In the genomic region with DNA sequence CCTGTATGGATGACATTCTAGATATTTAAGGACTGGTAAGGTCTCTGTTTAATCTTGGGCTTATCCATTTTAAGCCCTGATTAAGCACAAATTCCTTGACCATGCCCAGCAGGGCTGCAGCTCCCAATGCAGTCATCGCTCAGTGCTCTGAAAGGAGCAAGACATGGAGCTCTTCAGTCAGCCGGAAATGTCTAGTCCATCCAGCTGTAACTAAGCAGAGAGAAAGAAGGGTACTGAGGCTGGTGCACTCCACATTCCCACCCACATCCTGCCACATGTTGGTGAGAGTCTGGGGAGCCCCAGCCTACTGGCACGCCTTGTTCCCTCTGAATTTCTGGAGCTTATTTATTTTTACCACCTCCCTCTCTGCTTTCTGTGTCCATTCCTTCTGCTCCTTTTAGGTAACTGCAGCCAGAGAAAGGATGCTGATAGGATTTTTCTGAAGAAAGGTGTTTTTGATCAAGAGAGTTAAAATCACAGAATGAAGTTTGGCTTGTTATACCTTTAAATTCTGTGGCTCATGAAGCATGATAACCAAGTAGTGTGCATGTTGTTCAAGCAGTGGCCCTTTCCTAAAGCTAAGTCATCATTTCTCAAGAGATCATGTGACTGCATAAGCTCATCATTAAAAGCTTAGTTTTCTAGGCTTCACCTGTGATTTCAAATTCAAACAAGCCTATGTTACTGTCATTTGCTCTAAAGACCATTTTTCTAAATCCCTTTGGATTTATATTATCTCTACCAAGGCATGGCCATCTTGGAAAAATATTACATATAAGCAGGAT, we compare ENCODE assay signal across 2 cellular contexts.
TF ChIP-seq lines count a peak whose summit lies in the region.

No MANE protein-coding gene starts in this region.

TF ChIP-seq in A549, 52 proteins besides CTCF, POLR2A, EP300 and RAD21:
- TF ChIP-seq NPAS2 (CRISPR knock-in tag; IDR thresholded peaks at IDR 0.05; ENCODE audit: borderline replicate concordance): no peak
- no peak for TF ChIP-seq NR3C1 (IDR thresholded peaks at IDR 0.05)
- no peak for TF ChIP-seq RNF2 (IDR thresholded peaks at IDR 0.05; ENCODE audit: borderline replicate concordance, low read depth)
- no peak for TF ChIP-seq TFCP2L1 (CRISPR knock-in tag; IDR thresholded peaks at IDR 0.05)
- no peak for TF ChIP-seq ZFP36 (IDR thresholded peaks at IDR 0.05; ENCODE audit: borderline replicate concordance, partially characterized antibody)
- TF ChIP-seq, protein P1, sequence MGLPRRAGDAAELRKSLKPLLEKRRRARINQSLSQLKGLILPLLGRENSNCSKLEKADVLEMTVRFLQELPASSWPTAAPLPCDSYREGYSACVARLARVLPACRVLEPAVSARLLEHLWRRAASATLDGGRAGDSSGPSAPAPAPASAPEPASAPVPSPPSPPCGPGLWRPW (IDR thresholded peaks at IDR 0.05): no peak
- no peak for TF ChIP-seq JUN (IDR thresholded peaks at IDR 0.05)
- TF ChIP-seq EHF (CRISPR knock-in tag; IDR thresholded peaks at IDR 0.05): no peak
- TF ChIP-seq CBX2 (IDR thresholded peaks at IDR 0.05; ENCODE audit: borderline replicate concordance, low read depth): no peak
- TF ChIP-seq, protein P2, sequence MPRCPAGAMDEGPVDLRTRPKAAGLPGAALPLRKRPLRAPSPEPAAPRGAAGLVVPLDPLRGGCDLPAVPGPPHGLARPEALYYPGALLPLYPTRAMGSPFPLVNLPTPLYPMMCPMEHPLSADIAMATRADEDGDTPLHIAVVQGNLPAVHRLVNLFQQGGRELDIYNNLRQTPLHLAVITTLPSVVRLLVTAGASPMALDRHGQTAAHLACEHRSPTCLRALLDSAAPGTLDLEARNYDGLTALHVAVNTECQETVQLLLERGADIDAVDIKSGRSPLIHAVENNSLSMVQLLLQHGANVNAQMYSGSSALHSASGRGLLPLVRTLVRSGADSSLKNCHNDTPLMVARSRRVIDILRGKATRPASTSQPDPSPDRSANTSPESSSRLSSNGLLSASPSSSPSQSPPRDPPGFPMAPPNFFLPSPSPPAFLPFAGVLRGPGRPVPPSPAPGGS (IDR thresholded peaks at IDR 0.05): no peak
- TF ChIP-seq CBX8 (IDR thresholded peaks at IDR 0.05): no peak
- TF ChIP-seq KDM5A (IDR thresholded peaks at IDR 0.05): no peak
- TF ChIP-seq, protein P3, sequence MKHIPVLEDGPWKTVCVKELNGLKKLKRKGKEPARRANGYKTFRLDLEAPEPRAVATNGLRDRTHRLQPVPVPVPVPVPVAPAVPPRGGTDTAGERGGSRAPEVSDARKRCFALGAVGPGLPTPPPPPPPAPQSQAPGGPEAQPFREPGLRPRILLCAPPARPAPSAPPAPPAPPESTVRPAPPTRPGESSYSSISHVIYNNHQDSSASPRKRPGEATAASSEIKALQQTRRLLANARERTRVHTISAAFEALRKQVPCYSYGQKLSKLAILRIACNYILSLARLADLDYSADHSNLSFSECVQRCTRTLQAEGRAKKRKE (CRISPR knock-in tag; IDR thresholded peaks at IDR 0.05; ENCODE audit: low read depth): no peak
- no peak for TF ChIP-seq MYC (IDR thresholded peaks at IDR 0.05; ENCODE audit: borderline replicate concordance, low read length)
- no peak for TF ChIP-seq CHD4 (IDR thresholded peaks at IDR 0.05; ENCODE audit: borderline replicate concordance)

TF ChIP-seq in IMR-90, 13 proteins besides CTCF, POLR2A, EP300 and RAD21:
- TF ChIP-seq BHLHE40 (IDR thresholded peaks at IDR 0.05; ENCODE audit: low read depth, low read length) (no peak), FOS (IDR thresholded peaks at IDR 0.05; ENCODE audit: low read depth, low read length) (no peak), MAFK (IDR thresholded peaks at IDR 0.05; ENCODE audit: low read depth, low read length) (peak; percentile 18; the same call in 1 of the 2 replicates)
- TF ChIP-seq, protein P4, sequence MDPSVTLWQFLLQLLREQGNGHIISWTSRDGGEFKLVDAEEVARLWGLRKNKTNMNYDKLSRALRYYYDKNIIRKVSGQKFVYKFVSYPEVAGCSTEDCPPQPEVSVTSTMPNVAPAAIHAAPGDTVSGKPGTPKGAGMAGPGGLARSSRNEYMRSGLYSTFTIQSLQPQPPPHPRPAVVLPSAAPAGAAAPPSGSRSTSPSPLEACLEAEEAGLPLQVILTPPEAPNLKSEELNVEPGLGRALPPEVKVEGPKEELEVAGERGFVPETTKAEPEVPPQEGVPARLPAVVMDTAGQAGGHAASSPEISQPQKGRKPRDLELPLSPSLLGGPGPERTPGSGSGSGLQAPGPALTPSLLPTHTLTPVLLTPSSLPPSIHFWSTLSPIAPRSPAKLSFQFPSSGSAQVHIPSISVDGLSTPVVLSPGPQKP (IDR thresholded peaks at IDR 0.05; ENCODE audit: borderline replicate concordance, low read depth, low read length): no peak
